8 cellular contexts compared by ENCODE assay signal in the genomic region with DNA sequence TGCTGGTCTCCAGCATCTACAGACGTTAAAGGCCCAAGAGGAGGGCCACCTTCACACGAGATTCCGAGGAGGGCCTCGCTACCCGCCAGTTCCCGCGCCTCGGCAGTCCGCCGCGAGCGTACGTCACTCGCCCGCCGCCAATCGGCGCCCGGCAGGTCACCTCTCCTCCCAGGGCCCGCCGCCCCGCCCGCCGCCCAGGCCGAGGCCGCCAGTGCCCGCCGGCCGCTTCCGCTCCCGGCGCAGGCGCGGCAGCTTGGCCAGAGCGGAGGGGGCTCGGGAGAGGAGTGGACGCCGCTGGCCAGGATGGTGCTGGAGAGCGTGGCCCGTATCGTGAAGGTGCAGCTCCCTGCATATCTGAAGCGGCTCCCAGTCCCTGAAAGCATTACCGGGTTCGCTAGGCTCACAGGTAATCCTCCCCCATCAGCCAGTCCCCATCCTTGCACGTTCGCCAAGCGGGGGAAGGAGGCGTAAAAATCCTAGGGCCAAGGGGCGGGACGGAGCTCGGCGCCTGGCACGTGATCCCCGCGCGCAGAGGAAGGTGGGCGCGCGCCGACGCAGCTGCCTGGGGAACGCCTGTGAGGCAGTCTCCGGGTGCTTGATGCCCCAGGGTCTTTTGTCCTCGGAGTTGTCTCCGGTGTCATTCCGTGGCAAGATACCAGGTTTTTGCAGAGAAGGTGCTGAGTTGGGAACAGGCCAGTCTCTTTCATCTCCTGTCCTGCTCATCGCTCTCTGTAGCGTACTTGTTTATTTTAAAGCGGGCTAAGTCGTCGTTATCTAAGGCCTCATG. TPM values are rescaled to one million over a fixed set of nuclear protein-coding genes. Genes with fewer than 3 reads are reported as not detected.
DNase-seq lines count a peak whose midpoint lies in the region; ATAC-seq and TF ChIP-seq lines count a peak whose summit lies in the region.

A gene with protein sequence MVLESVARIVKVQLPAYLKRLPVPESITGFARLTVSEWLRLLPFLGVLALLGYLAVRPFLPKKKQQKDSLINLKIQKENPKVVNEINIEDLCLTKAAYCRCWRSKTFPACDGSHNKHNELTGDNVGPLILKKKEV (plus strand): TSS at position 211 of the 787 bp plus-strand sequence. CDS start 93 bp downstream, at position 304.

- DNase-seq in NCI-H1105 (lab: John Stamatoyannopoulos, UW) (peak; percentile 86), SKM-1 (lab: John Stamatoyannopoulos, UW; ENCODE audit: unreplicated experiment) (peak; percentile 79), glomerular endothelial cell (ENCODE audit: extremely low read depth, low read depth, low spot score) (peak; percentile 60), omental fat pad (ENCODE audit: low spot score) (peak; percentile 59)
- peak; percentile 89 to 95 for DNase-seq in activated naive CD4-positive, alpha-beta T cell treated with anti-CD3 and anti-CD28 coated beads, Interleukin-2, amount 50 U/mL, for 72 hours (ENCODE audit: low spot score in 2 of 2)

- peak within 1 kb of the TSS; percentile 90 for H3K27ac ChIP-seq in temporal lobe (ENCODE audit: low read depth, low read length)

- peak; percentile 83 for TF ChIP-seq POLR2A in GM10847 (IDR thresholded peaks at IDR 0.05; ENCODE audit: extremely low read depth, insufficient read length)

- peak within 1 kb of the TSS; percentile 95 to 99 for H3K27ac Mint-ChIP-seq in activated naive CD4-positive, alpha-beta T cell treated with anti-CD3 and anti-CD28 coated beads, Interleukin-2, amount 50 U/mL, for 72 hours

- peaks cover 16 to 53% of the 10 kb centered on the region in 2 donors for H3K36me3 Mint-ChIP-seq in activated naive CD4-positive, alpha-beta T cell treated with anti-CD3 and anti-CD28 coated beads, Interleukin-2, amount 50 U/mL, for 72 hours

- ATAC-seq in HG02642 (IDR thresholded peaks at IDR 0.05; ENCODE audit: poor library complexity, unreplicated experiment) (peak; percentile 91), omental fat pad (ENCODE audit: low FRiP score) (peak; percentile 98)
- peak; percentile 90 to 91 for ATAC-seq in activated naive CD4-positive, alpha-beta T cell treated with anti-CD3 and anti-CD28 coated beads, Interleukin-2, amount 50 U/mL, for 72 hours

- no peak for TF ChIP-seq CTCF in omental fat pad (IDR thresholded peaks at IDR 0.05)

- H3K9me3 Mint-ChIP-seq in activated naive CD4-positive, alpha-beta T cell treated with anti-CD3 and anti-CD28 coated beads, Interleukin-2, amount 50 U/mL, for 72 hours: no peaks in the 10 kb centered on the region

RNA-seq across cellular contexts. Expression of the gene that starts here (rescaled TPM):
- 10 to 100 TPM; 32.2 to 33.8 TPM for total RNA-seq in activated naive CD4-positive, alpha-beta T cell treated with anti-CD3 and anti-CD28 coated beads, Interleukin-2, amount 50 U/mL, for 72 hours
- total RNA-seq in glomerular endothelial cell (12.8 and 14.3 TPM in 2 replicates), omental fat pad (10 to 100 TPM in 3 of 4 donors, 1 to 10 TPM in 1; 7.4 to 18.9 (median 14.1) TPM), temporal lobe (20.9 TPM)

Comparison
In these comparisons a context has a peak if more than half of its experiments do, and no peak if none do; other contexts are left out.
1. Peak in every context shown above with its lines: DNase-seq, ATAC-seq and H3K27ac ChIP-seq.